8 cellular contexts compared by ENCODE assay signal in genomic region chrX:119757979-119758681, GRCh38. TPM values are rescaled to one million over a fixed set of nuclear protein-coding genes. Genes with fewer than 3 reads are reported as not detected.
DNase-seq lines count a peak whose midpoint lies in the region; ATAC-seq and TF ChIP-seq lines count a peak whose summit lies in the region.

Gene SOWAHD (plus strand): TSS chrX:119758588. CDS start chrX:119758668, 80 bp downstream.

- no peak within 1 kb of the TSS for H3K56ac ChIP-seq in IMR-90 (ENCODE audit: extremely low read depth, insufficient read depth, low read length)

- H3K4me2 ChIP-seq in IMR-90 (ENCODE audit: low read depth, low read length), result peak within 1 kb of the TSS; percentile 61

- intact Hi-C loops in Calu3 (cut with micrococcal nuclease; ENCODE audit: unreplicated experiment) (no loop called here), IMR-90 (cut with micrococcal nuclease) (loop anchor here (10.0 kb wide), 1 partner anchor 63 kb away; the partner anchor contains the start of gene SEPTIN6)

- H3K36me3 ChIP-seq in IMR-90 (ENCODE audit: control insufficient read depth, insufficient read depth, low read length) (no peaks in the 10 kb centered on the region), muscle layer of colon (ENCODE audit: insufficient read depth, low read length) (no peaks in the 10 kb centered on the region)

- peaks cover 9% of the 10 kb centered on the region for H3K4me1 Mint-ChIP-seq in Calu3 (ENCODE audit: low read depth, unreplicated experiment)

- no peak within 1 kb of the TSS for H2BK20ac ChIP-seq in IMR-90 (ENCODE audit: low read depth, low read length)

- DNase-seq in Calu3, result peak; percentile 46
- DNase-seq in IMR-90, result no peak
- peak; percentile 20 for DNase-seq in activated CD4-positive, alpha-beta T cell treated with anti-CD3 and anti-CD28 coated beads for 48 hours
- no peak for DNase-seq in epithelial cell of proximal tubule (ENCODE audit: low read depth)
- no peak for DNase-seq in NCI-H2107 (lab: John Stamatoyannopoulos, UW)

- TF ChIP-seq RAD21 in IMR-90 (IDR thresholded peaks at IDR 0.05; ENCODE audit: low read length), result no peak

- ATAC-seq in IMR-90 (ENCODE audit: low read depth) (peak; percentile 36), HG03196 (IDR thresholded peaks at IDR 0.05; ENCODE audit: unreplicated experiment) (no peak), HG02798 (IDR thresholded peaks at IDR 0.05; ENCODE audit: poor library complexity, unreplicated experiment) (no peak)

- in situ Hi-C loops in IMR-90 (cut with MboI; ENCODE audit: low sequenced_read_pairs), result no loop called here

- 34% methylated on average over 23 of the region's 51 CpGs; no CpG with 5 or more reads in 1 of the 2 experiments for WGBS in IMR-90 (ENCODE audit: extremely low coverage in 2 of 2, insufficient read length in 1 of 2), 2 experiments

- no peak within 1 kb of the TSS for H3K18ac ChIP-seq in IMR-90 (ENCODE audit: low read depth, low read length)

- TF ChIP-seq POLR2A in IMR-90 (IDR thresholded peaks at IDR 0.05; ENCODE audit: low read depth, low read length), result no peak

- H3K9me3 Mint-ChIP-seq in Calu3 (ENCODE audit: low read depth, unreplicated experiment), result no peaks in the 10 kb centered on the region

- no peak within 1 kb of the TSS for H2BK120ac ChIP-seq in IMR-90 (ENCODE audit: low read depth, low read length)

- H2AK5ac ChIP-seq in IMR-90 (ENCODE audit: low read depth, low read length), result no peak within 1 kb of the TSS

- H3K9me1 ChIP-seq in IMR-90 (ENCODE audit: insufficient read depth, low read length), result no peaks in the 10 kb centered on the region

- CTCF ChIA-PET in Calu3 (lab: Charles Lee), result interaction anchor here (0.6 to 1.4 kb wide), 4 partner anchors 33 to 348 kb away, joined by 3 to 5 read pairs (median 4); partner anchors contain the start of gene RPL39
- CTCF ChIA-PET in IMR-90 (lab: Yijun Ruan, JAX), result interaction anchor here (1.0 kb wide), 1 partner anchor 33 kb away, joined by 3 read pairs; the partner anchor contains the start of gene RPL39

- no TSS peak for BruUV-seq in Calu3 (replicated peaks; lab: Mats Ljungman, UMichigan)
- BruUV-seq in IMR-90 (replicated peaks; lab: Mats Ljungman, UMichigan), result no TSS peak

- H2BK5ac ChIP-seq in IMR-90 (ENCODE audit: low read depth, low read length, poor library complexity, severe bottlenecking), result no peak within 1 kb of the TSS

- H3K27me3 Mint-ChIP-seq in Calu3 (ENCODE audit: unreplicated experiment), result no peaks in the 10 kb centered on the region

- H3K4me3 ChIP-seq in IMR-90 (ENCODE audit: insufficient read depth, low read depth, low read length) (peak within 1 kb of the TSS; percentile 46), epithelial cell of proximal tubule (ENCODE audit: low read depth, low read length) (peak within 1 kb of the TSS; percentile 52), muscle layer of colon (ENCODE audit: low read depth in 1 of 2, low read length in 2 of 2) (peak within 1 kb of the TSS; percentile 23 to 50)

- H3K36me3 Mint-ChIP-seq in Calu3 (ENCODE audit: insufficient read depth, unreplicated experiment), result peaks cover 12% of the 10 kb centered on the region

- no peaks in the 10 kb centered on the region for H4K20me1 ChIP-seq in IMR-90 (ENCODE audit: insufficient read depth, low read length)

- H3K4me1 ChIP-seq in IMR-90 (ENCODE audit: control insufficient read depth, insufficient read depth, low read length) (peaks cover 6% of the 10 kb centered on the region), muscle layer of colon (ENCODE audit: insufficient read depth, low read length) (peaks cover 5% of the 10 kb centered on the region)

- no peak within 1 kb of the TSS for H3K27ac Mint-ChIP-seq in Calu3 (ENCODE audit: unreplicated experiment)

- H2AK9ac ChIP-seq in IMR-90 (replicated peaks; ENCODE audit: low read depth, low read length, poor library complexity), result peak within 1 kb of the TSS; percentile 73

- peak within 1 kb of the TSS; percentile 76 for H3K4me3 Mint-ChIP-seq in Calu3 (ENCODE audit: low read depth, unreplicated experiment)

- no peaks in the 10 kb centered on the region for H3K79me1 ChIP-seq in IMR-90 (ENCODE audit: low read depth in 1 of 2, low read length in 2 of 2)

- H3K4ac ChIP-seq in IMR-90 (ENCODE audit: low read depth, low read length), result no peak within 1 kb of the TSS; the same call in 1 of the 2 replicates

- no peaks in the 10 kb centered on the region for H3K9me3 ChIP-seq in IMR-90 (ENCODE audit: control insufficient read depth, insufficient read depth, low read length)
- no peaks in the 10 kb centered on the region for H3K9me3 ChIP-seq in muscle layer of colon (ENCODE audit: low read length)

- no peak within 1 kb of the TSS for H3K14ac ChIP-seq in IMR-90 (replicated peaks; ENCODE audit: low read depth, low read length)

- H3K9ac ChIP-seq in IMR-90 (ENCODE audit: low read depth, low read length), result peak within 1 kb of the TSS; percentile 6; the same call in 1 of the 2 replicates
- no peak within 1 kb of the TSS for H3K9ac ChIP-seq in muscle layer of colon (ENCODE audit: low read length)

- no peak within 1 kb of the TSS for H3K23ac ChIP-seq in IMR-90 (ENCODE audit: low read depth, low read length)

- POLR2A ChIA-PET in IMR-90 (lab: Charles Lee; ENCODE audit: unreplicated experiment), result no interaction called here

- no peak within 1 kb of the TSS for H4K5ac ChIP-seq in IMR-90 (ENCODE audit: low read depth, low read length)

- TF ChIP-seq CTCF in Calu3 (IDR thresholded peaks at IDR 0.05; ENCODE audit: unreplicated experiment) (no peak), IMR-90 (conservative IDR thresholded peaks at IDR 0.05; ENCODE audit: low read depth, low read length) (no peak), epithelial cell of proximal tubule (conservative IDR thresholded peaks at IDR 0.05; ENCODE audit: low read depth, low read length) (no peak)

- H2BK15ac ChIP-seq in IMR-90 (ENCODE audit: low read depth, low read length), result no peak within 1 kb of the TSS

- H3K27me3 ChIP-seq in IMR-90 (ENCODE audit: control insufficient read depth, insufficient read depth, low read length) (no peaks in the 10 kb centered on the region), muscle layer of colon (ENCODE audit: control insufficient read depth in 1 of 2, insufficient read depth in 2 of 2, low read length in 2 of 2) (peaks cover 0 to 25% of the 10 kb centered on the region in 2 donors)

- no peak within 1 kb of the TSS for H4K91ac ChIP-seq in IMR-90 (ENCODE audit: insufficient read depth, low read depth, low read length)

- peak within 1 kb of the TSS; percentile 87 for H2AFZ ChIP-seq in IMR-90 (replicated peaks; ENCODE audit: low read length, poor library complexity)

- H4K8ac ChIP-seq in IMR-90 (ENCODE audit: low read depth in 2 of 2, low read length in 2 of 2), result 0 out of 4 replicates have a peak within 1 kb of the TSS, but pooled peaks of 1 of the 2 experiments have one; percentile 9

- H3K27ac ChIP-seq in IMR-90 (ENCODE audit: insufficient read depth, low read length) (no peak within 1 kb of the TSS), muscle layer of colon (ENCODE audit: low read depth, low read length) (no peak within 1 kb of the TSS)

- dilution Hi-C loops in IMR-90 (cut with HindIII; ENCODE audit: low sequenced_read_pairs, unreplicated experiment), result no loop called here

TF ChIP-seq in IMR-90, 13 proteins besides CTCF, POLR2A, EP300 and RAD21:
- TF ChIP-seq MAFK (IDR thresholded peaks at IDR 0.05; ENCODE audit: low read depth, low read length) (no peak), MAZ (IDR thresholded peaks at IDR 0.05; ENCODE audit: borderline replicate concordance, low read depth, low read length) (no peak), CEBPB (IDR thresholded peaks at IDR 0.05; ENCODE audit: low read depth, low read length) (no peak), BHLHE40 (IDR thresholded peaks at IDR 0.05; ENCODE audit: low read depth, low read length) (no peak), FOS (IDR thresholded peaks at IDR 0.05; ENCODE audit: low read depth, low read length) (no peak), RCOR1 (IDR thresholded peaks at IDR 0.05; ENCODE audit: insufficient replicate concordance, low read length) (no peak), ELK1 (IDR thresholded peaks at IDR 0.05; ENCODE audit: borderline replicate concordance, low read depth, low read length) (no peak), SMC3 (IDR thresholded peaks at IDR 0.05; ENCODE audit: low read depth, low read length) (no peak), RFX5 (IDR thresholded peaks at IDR 0.05; ENCODE audit: low read depth, low read length) (no peak), CHD1 (IDR thresholded peaks at IDR 0.05; ENCODE audit: low read depth, low read length) (no peak), USF2 (IDR thresholded peaks at IDR 0.05; ENCODE audit: low read depth, low read length) (no peak), NFE2L2 (IDR thresholded peaks at IDR 0.05; ENCODE audit: low read depth, low read length) (no peak), MXI1 (IDR thresholded peaks at IDR 0.05; ENCODE audit: borderline replicate concordance, low read depth, low read length) (no peak)

RNA-seq across cellular contexts. Expression of gene SOWAHD, which starts in this region (rescaled TPM):
- total RNA-seq in Calu3 (2022) (not detected in 2 replicates), IMR-90 (2012; rRNA removed) (0.18 and 0.28 TPM in 2 replicates), epithelial cell of proximal tubule (not detected in 2 replicates)
- polyA plus RNA-seq in IMR-90 (2012; rRNA removed), result 0.13 and 0.17 TPM in 2 replicates
- 0.14 and 0.43 TPM in 2 replicates for polyA plus RNA-seq in IMR-90 (2012; cell fraction: cytosol; rRNA removed)
- 0.16 and 0.28 TPM in 2 replicates for polyA plus RNA-seq in IMR-90 (2012; cell fraction: nucleus; rRNA removed; ENCODE audit: low replicate concordance)

Comparison
In these comparisons a context has a peak if more than half of its experiments do, and no peak if none do; other contexts are left out.
1. Peak in DNase-seq in Calu3; RNA of the gene not detected or under 1 TPM.
2. Peak in ATAC-seq, H3K4me3 ChIP-seq, H3K9ac ChIP-seq and H3K4me2 ChIP-seq in IMR-90; RNA of the gene not detected or under 1 TPM.